8 cellular contexts compared by ENCODE assay signal in the genomic region with DNA sequence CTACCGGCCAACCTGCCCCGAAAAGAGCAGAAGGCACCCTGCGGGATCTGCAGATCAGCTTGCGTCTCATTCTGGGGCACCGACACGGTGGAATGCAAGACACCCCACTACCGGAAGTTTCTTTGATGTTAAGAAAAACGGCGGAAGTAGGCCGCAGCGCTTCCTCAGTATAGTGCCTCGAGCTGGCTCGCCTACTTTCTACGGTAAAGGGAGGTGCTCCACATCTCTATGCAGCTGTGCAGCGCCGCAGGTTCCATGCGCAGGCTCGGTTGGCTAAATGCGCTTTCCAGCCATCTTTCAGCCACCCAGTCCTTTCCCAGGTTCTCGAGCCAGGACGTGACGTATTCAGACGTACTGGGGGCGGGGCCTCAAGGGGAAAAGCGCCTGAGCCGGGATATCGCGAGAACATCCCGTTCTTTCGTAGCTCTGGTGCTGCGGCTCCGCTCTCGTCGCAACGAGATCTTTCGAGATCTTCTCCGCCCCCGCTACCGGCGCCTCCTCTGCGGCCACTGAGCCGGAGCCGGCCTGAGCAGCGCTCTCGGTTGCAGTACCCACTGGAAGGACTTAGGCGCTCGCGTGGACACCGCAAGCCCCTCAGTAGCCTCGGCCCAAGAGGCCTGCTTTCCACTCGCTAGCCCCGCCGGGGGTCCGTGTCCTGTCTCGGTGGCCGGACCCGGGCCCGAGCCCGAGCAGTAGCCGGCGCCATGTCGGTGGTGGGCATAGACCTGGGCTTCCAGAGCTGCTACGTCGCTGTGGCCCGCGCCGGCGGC. TPM values are rescaled to one million over a fixed set of nuclear protein-coding genes. Genes with fewer than 3 reads are reported as not detected.
DNase-seq lines count a peak whose midpoint lies in the region; ATAC-seq, FAIRE-seq and TF ChIP-seq lines count a peak whose summit lies in the region.

A gene (plus strand): TSS at position 467 of the 770 bp plus-strand sequence. CDS start 238 bp downstream, at position 705.

- peaks cover 22% of the 10 kb centered on the region for H3K4me1 Mint-ChIP-seq in memory B cell

- peak; percentile 60 for FAIRE-seq in HTR-8/SVneo (lab: Jason Lieb, UNC)
- FAIRE-seq in H1 (lab: Jason Lieb, UNC): peak; percentile 36

- H2BK120ac ChIP-seq in H1 (replicated peaks; ENCODE audit: low read depth, low read length): peak within 1 kb of the TSS; percentile 30

- WGBS in H1 (ENCODE audit: extremely low coverage in 1 of 2, insufficient coverage in 1 of 2, insufficient read length in 1 of 2, insufficient replicate concordance in 2 of 2, low coverage in 1 of 2, low lambda C conversion rate in 2 of 2, missing lambda C conversion rate in 1 of 2), 2 experiments: 1% methylated on average over 63 of the region's 68 CpGs; no CpG with 5 or more reads in 1 of the 2 experiments

- H3K79me1 ChIP-seq in H1 (ENCODE audit: low read depth, low read length): peaks cover 2% of the 10 kb centered on the region; the same call in 1 of the 2 replicates

- TF ChIP-seq EP300 in H1 (IDR thresholded peaks at IDR 0.05; ENCODE audit: borderline replicate concordance in 1 of 2, low read depth in 2 of 2, low read length in 2 of 2): no peak; a peak in 1 of 3 replicates

- H2AK5ac ChIP-seq in H1 (ENCODE audit: low read depth, low read length): peak within 1 kb of the TSS; percentile 96; the same call in 1 of the 2 replicates

- H4K5ac ChIP-seq in H1 (ENCODE audit: insufficient read length, low read depth, low read length): peak within 1 kb of the TSS; percentile 98

- H4K8ac ChIP-seq in H1 (ENCODE audit: extremely low read depth, insufficient read depth, low read length): peak within 1 kb of the TSS; percentile 99

- 0 out of 2 replicates have a peak within 1 kb of the TSS, but pooled peaks have one; percentile 64 for H2BK20ac ChIP-seq in H1 (ENCODE audit: low read length)

- H3K36me3 ChIP-seq in H1 (ENCODE audit: control insufficient read depth in 2 of 4, insufficient read depth in 4 of 4, low read length in 3 of 4): no peaks in the 10 kb centered on the region

- peaks cover 2% of the 10 kb centered on the region for H3K36me3 Mint-ChIP-seq in memory B cell

- H3K4me3 Mint-ChIP-seq in memory B cell: peak within 1 kb of the TSS; percentile 97

- H2BK5ac ChIP-seq in H1 (ENCODE audit: low read depth, low read length): peak within 1 kb of the TSS; percentile 99

- TF ChIP-seq POLR2A in H1 (IDR thresholded peaks at IDR 0.05; ENCODE audit: control extremely low read depth in 1 of 2, low read depth in 2 of 2, low read length in 2 of 2): peak; percentile 96 to 98

- TF ChIP-seq RAD21 in H1 (IDR thresholded peaks at IDR 0.05 in 1 of 2, conservative IDR thresholded peaks at IDR 0.05 in 1 of 2; ENCODE audit: low read depth in 2 of 2, low read length in 2 of 2): no peak

- H3K18ac ChIP-seq in H1 (ENCODE audit: extremely low read depth, low read length): peak within 1 kb of the TSS; percentile 99

- no peak within 1 kb of the TSS for H3K14ac ChIP-seq in H1 (ENCODE audit: insufficient read length)

- H3K27ac ChIP-seq in H1 (ENCODE audit: low read depth, low read length): peak within 1 kb of the TSS; percentile 99

- peak within 1 kb of the TSS; percentile 99 for H3K27ac Mint-ChIP-seq in memory B cell

- H3K9ac ChIP-seq in H1 (replicated peaks in 1 of 4; ENCODE audit: extremely low read depth in 1 of 4, low read depth in 3 of 4, low read length in 3 of 4): peak within 1 kb of the TSS; percentile 94 to 100 (median 96)

- peaks cover 0 to 8% (median 2%) of the 10 kb centered on the region in 4 experiments; a peak in 4 of 7 replicates for H3K4me1 ChIP-seq in H1 (replicated peaks in 1 of 4; ENCODE audit: control insufficient read depth in 3 of 4, insufficient read depth in 4 of 4, low read length in 3 of 4)

- H3K27me3 ChIP-seq in H1 (replicated peaks in 1 of 4; ENCODE audit: control insufficient read depth in 3 of 4, extremely low read depth in 1 of 4, insufficient read depth in 3 of 4, low read length in 3 of 4): no peaks in the 10 kb centered on the region

- H2BK12ac ChIP-seq in H1 (ENCODE audit: low read depth, low read length): peak within 1 kb of the TSS; percentile 95

- CTCF ChIA-PET in H1 (lab: Charles Lee; ENCODE audit: partially characterized antibody): interaction anchor here (0.6 to 1.3 kb wide), 3 partner anchors 112 to 226 kb away, joined by 3 read pairs; no protein-coding TSS in a partner anchor

- no peak for TF ChIP-seq CTCF in H1 (IDR thresholded peaks at IDR 0.05; ENCODE audit: control extremely low read depth in 1 of 3, insufficient read depth in 1 of 3, low read depth in 1 of 3, low read length in 3 of 3)

- H3K79me2 ChIP-seq in H1 (ENCODE audit: control insufficient read depth in 1 of 2, insufficient read depth in 2 of 2, low read length in 2 of 2): peaks cover 42 to 48% of the 10 kb centered on the region in 2 experiments

- no peaks in the 10 kb centered on the region for H3K9me3 Mint-ChIP-seq in memory B cell

- no peaks in the 10 kb centered on the region for H3K27me3 Mint-ChIP-seq in memory B cell

- peak; percentile 95 for DNase-seq in COLO829 (ENCODE audit: low spot score)
- DNase-seq in HTR-8/SVneo (ENCODE audit: insufficient read length, low spot score): peak; percentile 98
- DNase-seq in NOMO-1 treated with dmso at 0.1 percent for 144 hours (lab: John Stamatoyannopoulos, UW; ENCODE audit: unreplicated experiment): peak; percentile 98
- DNase-seq in activated CD8-positive, alpha-beta memory T cell treated with anti-CD3 and anti-CD28 coated beads for 48 hours (ENCODE audit: low read depth in 2 of 3, low spot score in 2 of 3): peak; percentile 89 to 91 (median 89)
- DNase-seq in H1 (ENCODE audit: low read depth in 1 of 2, low spot score in 2 of 2): peak; percentile 92 to 96
- DNase-seq in memory B cell (ENCODE audit: low spot score in 2 of 2): peak; percentile 94 to 95
- peak; percentile 95 for DNase-seq in stimulated activated CD8-positive, alpha-beta memory T cell treated with anti-CD3 and anti-CD28 coated beads, Interleukin-12 subunit alpha, Interleukin-12 subunit beta, amount 100 ng/mL, for 24 hours (ENCODE audit: extremely low read depth)

- no peak within 1 kb of the TSS for H3K23ac ChIP-seq in H1 (ENCODE audit: insufficient read length)

- H2BK15ac ChIP-seq in H1 (ENCODE audit: low read length): peak within 1 kb of the TSS; percentile 81; the same call in 1 of the 2 replicates

- H3K23me2 ChIP-seq in H1 (ENCODE audit: low read depth, low read length): peaks cover 10% of the 10 kb centered on the region

- POLR2A ChIA-PET in H1 (lab: Charles Lee; ENCODE audit: partially characterized antibody): interaction anchor here (0.7 to 6.6 kb wide), 35 partner anchors 8 to 925 kb away, joined by 3 to 104 read pairs (median 4); a partner anchor contains a TSS

- H3K9me3 ChIP-seq in H1 (ENCODE audit: insufficient read depth in 2 of 2, low read depth in 1 of 2, low read length in 1 of 2): no peaks in the 10 kb centered on the region

- peak within 1 kb of the TSS; percentile 93 to 95 for H3K4me2 ChIP-seq in H1 (ENCODE audit: insufficient read depth in 1 of 2, low read depth in 2 of 2, low read length in 2 of 2)

- peaks cover 8 to 21% of the 10 kb centered on the region in 2 experiments for H4K20me1 ChIP-seq in H1 (replicated peaks in 1 of 2; ENCODE audit: control insufficient read depth in 1 of 2, insufficient read depth in 2 of 2, low read length in 2 of 2)

- peak within 1 kb of the TSS; percentile 80 to 99 (median 97) for H3K4me3 ChIP-seq in H1 (ENCODE audit: extremely low read depth in 1 of 4, insufficient read depth in 2 of 4, low read depth in 3 of 4, low read length in 4 of 4)

- peak within 1 kb of the TSS; percentile 94 for H4K91ac ChIP-seq in H1 (replicated peaks; ENCODE audit: insufficient read length, low read length)

- ATAC-seq in GM21367 (IDR thresholded peaks at IDR 0.05; ENCODE audit: unreplicated experiment) (peak; percentile 74), memory B cell (ENCODE audit: low read depth) (peak; percentile 82)

- peak within 1 kb of the TSS; percentile 63 for H3K4ac ChIP-seq in H1 (replicated peaks; ENCODE audit: insufficient read length, low read depth, low read length)

- H3K56ac ChIP-seq in H1 (replicated peaks; ENCODE audit: insufficient read length, low read depth, low read length): peak within 1 kb of the TSS; percentile 96

- no peak within 1 kb of the TSS for H2AFZ ChIP-seq in H1 (ENCODE audit: low read length)

TF ChIP-seq in H1, 55 proteins besides CTCF, POLR2A, EP300 and RAD21 (continues in another document):
- TF ChIP-seq TAF7 (optimal IDR thresholded peaks at IDR 0.05; ENCODE audit: borderline replicate concordance, low read depth, low read length) (peak; percentile 73), POLR2AphosphoS5 (IDR thresholded peaks at IDR 0.05; ENCODE audit: low read depth, low read length) (peak; percentile 97), SP2 (IDR thresholded peaks at IDR 0.05; ENCODE audit: low read length) (no peak), JUN (IDR thresholded peaks at IDR 0.05; ENCODE audit: low read depth, low read length) (no peak), RBBP5 (IDR thresholded peaks at IDR 0.05; ENCODE audit: borderline replicate concordance, low read depth, low read length) (peak; percentile 73), EGR1 (IDR thresholded peaks at IDR 0.05; ENCODE audit: borderline replicate concordance, low read depth, low read length) (peak; percentile 99), TCF12 (IDR thresholded peaks at IDR 0.05; ENCODE audit: low read depth, low read length) (no peak), CHD2 (IDR thresholded peaks at IDR 0.05; ENCODE audit: low read length) (peak; percentile 99), SIX5 (IDR thresholded peaks at IDR 0.05; ENCODE audit: low read depth, low read length) (no peak)
- TF ChIP-seq, protein P1, sequence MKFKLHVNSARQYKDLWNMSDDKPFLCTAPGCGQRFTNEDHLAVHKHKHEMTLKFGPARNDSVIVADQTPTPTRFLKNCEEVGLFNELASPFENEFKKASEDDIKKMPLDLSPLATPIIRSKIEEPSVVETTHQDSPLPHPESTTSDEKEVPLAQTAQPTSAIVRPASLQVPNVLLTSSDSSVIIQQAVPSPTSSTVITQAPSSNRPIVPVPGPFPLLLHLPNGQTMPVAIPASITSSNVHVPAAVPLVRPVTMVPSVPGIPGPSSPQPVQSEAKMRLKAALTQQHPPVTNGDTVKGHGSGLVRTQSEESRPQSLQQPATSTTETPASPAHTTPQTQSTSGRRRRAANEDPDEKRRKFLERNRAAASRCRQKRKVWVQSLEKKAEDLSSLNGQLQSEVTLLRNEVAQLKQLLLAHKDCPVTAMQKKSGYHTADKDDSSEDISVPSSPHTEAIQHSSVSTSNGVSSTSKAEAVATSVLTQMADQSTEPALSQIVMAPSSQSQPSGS (IDR thresholded peaks at IDR 0.05; ENCODE audit: low read length): peak; percentile 84

RNA-seq across cellular contexts. Expression of the gene that starts here (rescaled TPM):
- total RNA-seq in H1 (2021; fragmentation: NEBNext Ultra II Directional; extraction: Animal tissue kit (Norgen Biotek cat#: 25700)): 411 and 445 TPM in 2 replicates
- polyA plus RNA-seq in H1 (2011; rRNA removed): 24.6 and 28.9 TPM in 2 replicates
- polyA plus RNA-seq in H1 (2011; cell fraction: cytosol; rRNA removed): 65.7 TPM
- 20.2 TPM for polyA plus RNA-seq in H1 (2011; cell fraction: nucleus; rRNA removed)
- polyA plus RNA-seq in H1 (2012, experiment 1 of 2): 175 to 362 TPM (median 194 TPM) in 4 replicates
- 28.9 TPM for polyA plus RNA-seq in H1 (2012, experiment 2 of 2)
- polyA plus RNA-seq in H1 (2013, experiment 1 of 2): 279 TPM
- polyA plus RNA-seq in H1 (2013, experiment 2 of 2): 299 TPM
- 88.3 and 112 TPM in 2 replicates for polyA minus RNA-seq in H1 (2011; rRNA and poly(A)+ RNA removed)
- 115 TPM for polyA minus RNA-seq in H1 (2011; cell fraction: cytosol; rRNA and poly(A)+ RNA removed)
- 48.9 TPM for polyA minus RNA-seq in H1 (2011; cell fraction: nucleus; rRNA and poly(A)+ RNA removed)

Comparison
In these comparisons a context has a peak if more than half of its experiments do, and no peak if none do; other contexts are left out.
1. Peak in every context shown above with its lines: DNase-seq, ATAC-seq, H3K4me3 ChIP-seq and H3K27ac ChIP-seq.